Comparison of ENCODE assay signal across 1 cellular context in the genomic region with DNA sequence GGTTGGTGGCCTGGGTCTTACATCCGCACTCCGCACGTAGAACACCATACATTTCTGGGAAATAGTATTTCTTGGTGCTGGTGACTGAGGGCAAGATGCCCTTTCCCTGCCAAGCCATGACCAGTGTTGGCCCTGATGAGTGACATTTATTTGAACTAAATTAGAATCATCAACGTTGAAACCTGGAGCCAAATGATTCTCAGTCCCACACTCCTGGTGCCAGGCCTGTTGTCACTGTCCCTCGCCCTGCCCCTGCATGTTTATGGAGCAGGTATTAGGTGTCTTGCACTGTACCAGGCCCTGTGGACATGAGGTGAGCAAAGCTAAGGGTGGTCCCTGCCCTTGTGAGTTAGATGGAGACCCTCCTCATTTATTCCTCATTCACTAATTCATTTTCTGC.
TF ChIP-seq lines count a peak whose summit lies in the region.

No MANE protein-coding gene starts in this region.

TF ChIP-seq in H1, 55 proteins besides CTCF, POLR2A, EP300 and RAD21:
- TF ChIP-seq MAFK (IDR thresholded peaks at IDR 0.05; ENCODE audit: low read depth, low read length) (no peak), SRF (IDR thresholded peaks at IDR 0.05; ENCODE audit: low read depth, low read length) (no peak), TCF12 (IDR thresholded peaks at IDR 0.05; ENCODE audit: low read depth, low read length) (no peak), SAP30 (IDR thresholded peaks at IDR 0.05; ENCODE audit: insufficient read depth, insufficient replicate concordance, low read length) (no peak), SIX5 (IDR thresholded peaks at IDR 0.05; ENCODE audit: low read depth, low read length) (no peak)
- TF ChIP-seq, protein P1, sequence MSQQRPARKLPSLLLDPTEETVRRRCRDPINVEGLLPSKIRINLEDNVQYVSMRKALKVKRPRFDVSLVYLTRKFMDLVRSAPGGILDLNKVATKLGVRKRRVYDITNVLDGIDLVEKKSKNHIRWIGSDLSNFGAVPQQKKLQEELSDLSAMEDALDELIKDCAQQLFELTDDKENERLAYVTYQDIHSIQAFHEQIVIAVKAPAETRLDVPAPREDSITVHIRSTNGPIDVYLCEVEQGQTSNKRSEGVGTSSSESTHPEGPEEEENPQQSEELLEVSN (IDR thresholded peaks at IDR 0.05): no peak
